8 cellular contexts compared by ENCODE assay signal in the genomic region with DNA sequence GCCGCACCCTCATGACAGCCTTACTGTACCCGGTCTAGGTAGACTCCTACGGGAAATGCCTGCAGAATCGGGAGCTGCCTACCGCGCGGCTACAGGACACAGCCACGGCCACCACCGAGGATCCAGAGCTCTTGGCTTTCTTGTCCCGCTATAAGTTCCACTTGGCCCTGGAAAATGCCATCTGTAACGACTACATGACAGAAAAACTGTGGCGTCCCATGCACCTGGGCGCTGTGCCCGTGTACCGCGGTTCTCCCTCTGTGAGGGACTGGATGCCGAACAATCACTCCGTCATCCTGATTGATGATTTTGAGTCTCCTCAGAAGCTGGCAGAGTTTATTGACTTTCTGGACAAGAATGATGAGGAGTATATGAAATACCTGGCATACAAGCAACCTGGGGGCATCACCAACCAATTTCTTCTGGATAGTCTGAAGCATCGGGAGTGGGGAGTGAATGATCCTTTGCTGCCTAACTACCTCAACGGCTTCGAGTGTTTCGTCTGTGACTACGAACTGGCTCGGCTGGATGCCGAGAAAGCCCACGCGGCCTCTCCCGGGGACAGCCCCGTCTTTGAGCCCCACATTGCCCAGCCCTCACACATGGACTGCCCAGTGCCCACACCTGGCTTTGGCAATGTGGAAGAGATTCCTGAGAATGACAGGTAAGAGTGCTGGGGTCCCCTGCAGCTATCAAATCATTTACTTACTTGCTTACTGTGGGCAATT. TPM values are rescaled to one million over a fixed set of nuclear protein-coding genes. Genes with fewer than 3 reads are reported as not detected.
DNase-seq lines count a peak whose midpoint lies in the region; ATAC-seq and TF ChIP-seq lines count a peak whose summit lies in the region.

No MANE protein-coding gene starts in this region.

- H3K4ac ChIP-seq in mesendoderm (ENCODE audit: low read depth, low read length): no peak overlapping the region

- TF ChIP-seq CTCF in mammary epithelial cell (conservative IDR thresholded peaks at IDR 0.05 in 1 of 2, IDR thresholded peaks at IDR 0.05 in 1 of 2; ENCODE audit: extremely low read depth in 1 of 2, insufficient read depth in 1 of 2, low read depth in 1 of 2, low read length in 2 of 2): no peak
- TF ChIP-seq CTCF in upper lobe of right lung (IDR thresholded peaks at IDR 0.05): no peak

- peak; percentile 47 for DNase-seq in NCI-H1092 treated with DMSO at 0.1 percent for 48 hours (lab: John Stamatoyannopoulos, UW)
- DNase-seq in NCI-H1092 (lab: John Stamatoyannopoulos, UW): no peak
- DNase-seq in MG63: peak; percentile 33
- DNase-seq in mammary epithelial cell: no peak
- no peak for DNase-seq in mesendoderm
- DNase-seq in upper lobe of right lung: no peak
- no peak for DNase-seq in activated CD4-positive, CD25-positive, alpha-beta regulatory T cell treated with anti-CD3 and anti-CD28 coated beads, Interleukin-2, amount 50 U/mL, for 72 hours

- peaks cover 69% of the 10 kb centered on the region for H3K36me3 ChIP-seq in MG63
- peaks cover 17% of the 10 kb centered on the region for H3K36me3 ChIP-seq in mammary epithelial cell (ENCODE audit: insufficient read depth, low read length)
- H3K36me3 ChIP-seq in mesendoderm (ENCODE audit: control insufficient read depth, insufficient read depth, low read length): peaks cover 10% of the 10 kb centered on the region
- H3K36me3 ChIP-seq in upper lobe of right lung: peaks cover 70% of the 10 kb centered on the region

- no peak overlapping the region for H4K5ac ChIP-seq in mesendoderm (ENCODE audit: low read length)

- 1% methylated on average over 21 of the region's 29 CpGs for WGBS in mammary epithelial cell (ENCODE audit: low coverage, missing lambda C conversion rate)
- no CpG with 5 or more reads among the region's 29 CpGs for WGBS in mesendoderm (ENCODE audit: extremely low coverage, insufficient coverage, low lambda C conversion rate)

- H3K18ac ChIP-seq in mesendoderm (ENCODE audit: low read length): no peak overlapping the region

- H2AK5ac ChIP-seq in mesendoderm (ENCODE audit: low read length): no peak overlapping the region

- dilution Hi-C loops in mammary epithelial cell (cut with HindIII; ENCODE audit: low sequenced_read_pairs): no loop called here

- H3K4me3 ChIP-seq in MG63: peak overlapping the region; percentile 70
- peak overlapping the region; percentile 75 to 92 (median 84) for H3K4me3 ChIP-seq in mammary epithelial cell (replicated peaks in 1 of 3; ENCODE audit: insufficient read depth in 1 of 3, low read depth in 2 of 3, low read length in 3 of 3)
- H3K4me3 ChIP-seq in mesendoderm (ENCODE audit: low read length): peak overlapping the region; percentile 75
- peak overlapping the region; percentile 87 for H3K4me3 ChIP-seq in upper lobe of right lung

- peak overlapping the region; percentile 98 for H3K56ac ChIP-seq in mesendoderm (ENCODE audit: low read length)

- H2BK120ac ChIP-seq in mesendoderm (ENCODE audit: low read depth, low read length): no peak overlapping the region

- H3K27me3 ChIP-seq in MG63: no peaks in the 10 kb centered on the region
- H3K27me3 ChIP-seq in mammary epithelial cell (ENCODE audit: insufficient read depth, low read length): no peaks in the 10 kb centered on the region
- H3K27me3 ChIP-seq in mesendoderm (ENCODE audit: insufficient read depth, low read length, poor library complexity): no peaks in the 10 kb centered on the region
- no peaks in the 10 kb centered on the region for H3K27me3 ChIP-seq in upper lobe of right lung

- H4K8ac ChIP-seq in mesendoderm (ENCODE audit: low read depth, low read length): no peak overlapping the region

- BruUV-seq in mammary epithelial cell (replicated peaks; lab: Mats Ljungman, UMichigan): no TSS peak

- peaks cover 30% of the 10 kb centered on the region for H3K4me1 ChIP-seq in mammary epithelial cell (ENCODE audit: insufficient read depth, low read length)
- no peaks in the 10 kb centered on the region for H3K4me1 ChIP-seq in mesendoderm (ENCODE audit: control insufficient read depth, low read depth, low read length)
- H3K4me1 ChIP-seq in upper lobe of right lung: peaks cover 30% of the 10 kb centered on the region

- peaks cover 7% of the 10 kb centered on the region for H3K79me1 ChIP-seq in mesendoderm (ENCODE audit: low read length)

- intact Hi-C loops in mammary epithelial cell (cut with micrococcal nuclease): loop anchor here (1.0 to 2.0 kb wide), 3 partner anchors 8 to 43 kb away; a partner anchor contains a TSS
- intact Hi-C loops in upper lobe of right lung (cut with DNase I): no loop called here

- peaks cover 66% of the 10 kb centered on the region for H3K79me2 ChIP-seq in mammary epithelial cell (ENCODE audit: insufficient read depth, low read length)
- peaks cover 4% of the 10 kb centered on the region for H3K79me2 ChIP-seq in mesendoderm (ENCODE audit: control insufficient read depth, insufficient read depth, low read length)

- H3K27ac ChIP-seq in mammary epithelial cell (ENCODE audit: insufficient read depth, low read depth, low read length) (peak overlapping the region; percentile 76), mesendoderm (ENCODE audit: low read depth, low read length) (no peak overlapping the region), upper lobe of right lung (peak overlapping the region; percentile 97)

- H4K20me1 ChIP-seq in mammary epithelial cell (ENCODE audit: insufficient read depth, low read length): no peaks in the 10 kb centered on the region

- CTCF ChIA-PET in mammary epithelial cell (lab: Charles Lee; ENCODE audit: low non-redundant PET): no interaction called here

- H3K23ac ChIP-seq in mesendoderm (ENCODE audit: low read length): no peak overlapping the region

- H3K9ac ChIP-seq in mammary epithelial cell (ENCODE audit: insufficient read depth, low read length) (peak overlapping the region; percentile 79), mesendoderm (ENCODE audit: low read length) (peak overlapping the region; percentile 90)

- H3K9me3 ChIP-seq in MG63: no peaks in the 10 kb centered on the region
- no peaks in the 10 kb centered on the region for H3K9me3 ChIP-seq in mammary epithelial cell (replicated peaks; ENCODE audit: insufficient read depth, low read length)
- H3K9me3 ChIP-seq in upper lobe of right lung: no peaks in the 10 kb centered on the region

- no peak overlapping the region for H2BK15ac ChIP-seq in mesendoderm (replicated peaks; ENCODE audit: low read depth)

- in situ Hi-C loops in mammary epithelial cell (cut with MboI; ENCODE audit: low sequenced_read_pairs in 2 of 2): no loop called here

- H3K4me2 ChIP-seq in mammary epithelial cell (ENCODE audit: insufficient read depth, low read depth, low read length): peak overlapping the region; percentile 89
- peak overlapping the region; percentile 75 for H3K4me2 ChIP-seq in mesendoderm (ENCODE audit: low read length)

- no peak overlapping the region for H2BK5ac ChIP-seq in mesendoderm (ENCODE audit: low read length)

- H2AFZ ChIP-seq in mammary epithelial cell (ENCODE audit: low read depth, low read length): peak overlapping the region; percentile 78

- ATAC-seq in upper lobe of right lung: no peak
- ATAC-seq in GM21360 (IDR thresholded peaks at IDR 0.05; ENCODE audit: unreplicated experiment): no peak

RNA-seq across cellular contexts. Expression of a gene that starts 8.5 kb away (rescaled TPM):
- 58.5 and 93.9 TPM in 2 replicates for total RNA-seq in MG63 (2014; rRNA removed; shearing (Covaris generic); ENCODE audit: low replicate concordance)
- 10 to 100 TPM; 11.7 to 24.7 TPM for total RNA-seq in mammary epithelial cell
- 36.9 TPM for polyA plus RNA-seq in mammary epithelial cell
- 10.5 TPM for polyA minus RNA-seq in mammary epithelial cell
- 149 TPM for polyA plus RNA-seq in mesendoderm (2013, experiment 1 of 2)
- 149 TPM for polyA plus RNA-seq in mesendoderm (2013, experiment 2 of 2)
- total RNA-seq in upper lobe of right lung: 19.4 TPM

RNA-seq across cellular contexts. Expression of a gene that starts 12.1 kb away (rescaled TPM):
- 12.3 and 24.1 TPM in 2 replicates for total RNA-seq in MG63 (2014; rRNA removed; shearing (Covaris generic); ENCODE audit: low replicate concordance)
- total RNA-seq in mammary epithelial cell (10 to 100 TPM; 62.5 to 67.6 TPM), upper lobe of right lung (117 TPM)
- 54.3 TPM for polyA plus RNA-seq in mammary epithelial cell
- 61.7 TPM for polyA minus RNA-seq in mammary epithelial cell
- 20.4 TPM for polyA plus RNA-seq in mesendoderm (2013, experiment 1 of 2)
- 22.1 TPM for polyA plus RNA-seq in mesendoderm (2013, experiment 2 of 2)

RNA-seq across cellular contexts. Expression of a gene that starts 29.1 kb away (rescaled TPM):
- 58.8 and 74.6 TPM in 2 replicates for total RNA-seq in MG63 (2014; rRNA removed; shearing (Covaris generic); ENCODE audit: low replicate concordance)
- total RNA-seq in mammary epithelial cell (10 to 100 TPM; 48.0 to 68.0 TPM), upper lobe of right lung (71.0 TPM)
- 62.6 TPM for polyA plus RNA-seq in mammary epithelial cell
- polyA minus RNA-seq in mammary epithelial cell: 134 TPM
- 31.2 TPM for polyA plus RNA-seq in mesendoderm (2013, experiment 1 of 2)
- 32.6 TPM for polyA plus RNA-seq in mesendoderm (2013, experiment 2 of 2)

RNA-seq across cellular contexts. Expression of a gene that starts 38.1 kb away (rescaled TPM):
- 1.8 and 4.2 TPM in 2 replicates for total RNA-seq in MG63 (2014; rRNA removed; shearing (Covaris generic); ENCODE audit: low replicate concordance)
- total RNA-seq in mammary epithelial cell (10 to 100 TPM in 1 of 2 donors, 1 to 10 TPM in 1; 9.3 to 18.5 TPM), upper lobe of right lung (35.0 TPM)
- 10.8 TPM for polyA plus RNA-seq in mammary epithelial cell
- polyA minus RNA-seq in mammary epithelial cell: 6.7 TPM
- 7.4 TPM for polyA plus RNA-seq in mesendoderm (2013, experiment 1 of 2)
- 8.0 TPM for polyA plus RNA-seq in mesendoderm (2013, experiment 2 of 2)

Comparison
In these comparisons a context has a peak if more than half of its experiments do, and no peak if none do; other contexts are left out.
1. DNase-seq: peak in NCI-H1092 treated with DMSO at 0.1 percent for 48 hours (single experiment) and MG63 (single experiment); none in NCI-H1092 (single experiment), mammary epithelial cell (single experiment), mesendoderm (single experiment), upper lobe of right lung (single experiment) and activated CD4-positive, CD25-positive, alpha-beta regulatory T cell treated with anti-CD3 and anti-CD28 coated beads, Interleukin-2, amount 50 U/mL, for 72 hours (single experiment).
2. Peak in every context shown above with its lines, with median percentiles within 50 percentile points of each other: H3K4me3 ChIP-seq.